ENCODE assay signal across 25 cellular contexts in genomic region chr2:156038021-156038420, GRCh38.
"Had no signal": no experiment of that assay in that cellular context is flagged by ENCODE, and none has a peak within 500 bp of the region (broad histone marks: within the 10 kb centered on the region; RNA-seq: fewer than 3 reads in every experiment).

No MANE protein-coding gene starts in this region.

- DNase-seq: activated CD4-positive, alpha-beta memory T cell treated with anti-CD3 and anti-CD28 coated beads for 36 hours; activated CD4-positive, alpha-beta T cell treated with anti-CD3 and anti-CD28 coated beads, Interleukin-2, amount 10 ng/mL, durations not matched to agents 7 days and 5 days; activated CD4-positive, CD25-positive, alpha-beta regulatory T cell; activated CD8-positive, alpha-beta memory T cell treated with anti-CD3 and anti-CD28 coated beads for 24 hours; activated gamma-delta T cell; activated naive CD4-positive, alpha-beta T cell treated with anti-CD3 and anti-CD28 coated beads for 36 hours; activated T-cell treated with anti-CD3 and anti-CD28 coated beads for 4 hours; activated T-cell treated with anti-CD3 and anti-CD28 coated beads, Interleukin-2, amount 50 U/mL, for 48 hours; amygdala; Karpas-422; NCI-H1105 treated with DMSO at 0.1 percent for 48 hours; NCI-H1436 treated with DMSO at 0.1 percent for 48 hours; NCI-H187; NCI-H2081; NCI-H446; NCI-H524; SHP77; T-helper 9 cell had no signal

- FAIRE-seq: astrocyte, K562, RCC 7860, TTC549 had no signal

- H3K27ac ChIP-seq: VCaP had no signal

- ATAC-seq: activated T-helper 17 cell treated with anti-CD3 and anti-CD28 coated beads, Interleukin-2, amount 50 U/mL, for 72 hours; K562; PC-3 had no signal

- H3K4me3 ChIP-seq: K562 had no signal
